In the genomic region with DNA sequence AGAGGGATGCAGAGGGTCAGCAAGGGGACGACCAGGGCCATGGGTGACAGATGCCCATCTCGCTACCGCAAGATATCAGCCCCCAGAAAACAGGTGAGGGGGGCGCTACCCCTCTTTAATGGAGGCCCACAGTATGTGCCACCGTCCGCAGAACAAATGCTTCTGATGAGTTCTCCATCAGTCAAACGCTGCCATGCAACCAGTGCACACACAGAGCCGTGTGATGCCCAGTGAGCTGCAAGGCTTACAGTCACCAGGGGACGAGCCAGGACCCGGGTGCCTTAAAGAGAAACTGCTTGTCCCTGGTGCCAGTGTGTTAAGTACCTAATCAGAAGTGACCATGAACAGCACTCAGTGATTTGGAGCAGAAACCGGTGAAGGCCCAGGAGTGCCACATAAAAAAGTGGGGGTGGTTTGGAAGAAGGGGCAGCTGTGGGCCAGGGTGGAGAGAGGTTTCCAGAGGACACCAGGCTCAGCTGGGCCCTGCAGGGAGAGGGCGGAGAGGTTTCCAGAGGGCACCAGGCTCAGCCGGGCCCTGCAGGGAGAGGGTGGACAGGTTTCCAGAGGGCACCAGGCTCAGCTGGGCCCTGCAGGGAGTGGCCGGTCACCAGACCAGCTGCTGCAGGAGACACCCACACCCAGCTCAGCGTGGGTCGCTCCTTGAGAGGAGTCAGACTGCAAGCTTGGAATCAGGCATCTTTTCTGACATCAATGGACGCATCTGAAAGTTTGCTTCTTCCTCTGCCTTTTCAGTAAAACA, we compare ENCODE assay signal across 21 cellular contexts. TPM values are rescaled to one million over a fixed set of nuclear protein-coding genes. Genes with fewer than 3 reads are reported as not detected.
"Had no signal": no experiment of that assay in that cellular context is flagged by ENCODE, and none has a peak within 500 bp of the region (broad histone marks: within the 10 kb centered on the region; RNA-seq: fewer than 3 reads in every experiment).

No MANE protein-coding gene starts in this region.

- H3K27me3 ChIP-seq: MG63 had no signal

- H3K36me3 ChIP-seq: MG63 had no signal

- H3K4me3 ChIP-seq: MG63 had no signal

- H3K9me3 ChIP-seq: MG63, SK-N-SH had no signal

- H3K4me2 ChIP-seq: SK-N-SH had no signal

- ATAC-seq: Panc1, PC-3 had no signal

- H3K27ac ChIP-seq: RWPE1 had no signal

- H3K9ac ChIP-seq: SK-N-SH had no signal

- DNase-seq: Karpas-422, KG1, MG63, NCI-H1092, NCI-H1105 treated with DMSO at 0.1 percent for 48 hours, NCI-H1417 treated with DMSO at 0.1 percent for 48 hours, NCI-H146, NCI-H1694 treated with DMSO at 0.1 percent for 48 hours, NCI-H1930, NCI-H2081, NCI-H2107, NCI-H2227 treated with DMSO at 0.1 percent for 48 hours, NCI-H524, NCI-H526 treated with DMSO at 0.1 percent for 48 hours, NCI-H774, PC-3, SHP77, SK-N-SH had no signal

RNA-seq across cellular contexts. Expression of gene TCERG1L, which starts 50.9 kb away (rescaled TPM):
- total RNA-seq: HT-29, PC-3 had no signal
- polyA plus RNA-seq: SK-N-SH had no signal
